1 cellular context compared by ENCODE assay signal in the genomic region with DNA sequence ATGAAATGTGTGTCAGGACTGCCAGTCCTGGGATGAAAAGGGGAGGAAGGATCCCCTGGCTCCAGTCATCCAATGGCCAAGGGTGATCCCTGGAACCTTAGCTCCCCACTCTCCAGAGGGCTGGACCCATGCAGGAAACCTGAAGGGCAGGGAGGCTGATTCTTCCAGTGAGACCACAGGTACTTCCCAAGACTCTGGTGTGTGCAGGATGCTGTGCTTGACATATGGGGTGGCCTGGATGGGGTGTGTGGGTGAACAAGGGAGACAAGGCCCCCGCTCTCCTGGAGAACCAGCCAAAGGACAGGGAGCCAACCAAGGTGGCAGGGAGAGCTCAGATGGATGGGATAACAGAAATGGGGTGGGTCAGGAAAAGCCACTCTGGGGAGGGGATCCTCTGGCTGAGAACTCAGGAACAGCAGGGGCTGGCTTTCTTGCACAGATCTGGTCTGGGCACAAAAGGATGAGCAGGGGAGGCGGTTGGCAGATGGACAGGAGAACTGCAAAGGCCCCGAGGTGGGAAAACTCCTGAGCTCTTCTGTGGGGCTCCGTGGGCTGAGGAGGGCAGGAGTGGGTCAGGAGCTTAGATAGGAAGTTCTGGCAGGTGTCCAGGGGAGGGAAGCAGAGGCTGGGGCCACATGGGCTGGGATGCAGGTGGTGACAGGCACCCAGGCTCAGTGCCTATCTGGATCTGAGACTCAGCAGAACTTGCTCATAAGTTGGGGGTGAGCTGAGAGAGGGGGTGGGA.
TF ChIP-seq lines count a peak whose summit lies in the region.

No MANE protein-coding gene starts in this region.

TF ChIP-seq in K562, 482 proteins besides CTCF, POLR2A, EP300 and RAD21 (continued from another document):
- peak; percentile 24; the same call in 1 of the 2 replicates for TF ChIP-seq ZNF311 (CRISPR knock-in tag; IDR thresholded peaks at IDR 0.05)
TF ChIP-seq in K562: peak in this region for 4.
